15 cellular contexts compared by ENCODE assay signal in the genomic region with DNA sequence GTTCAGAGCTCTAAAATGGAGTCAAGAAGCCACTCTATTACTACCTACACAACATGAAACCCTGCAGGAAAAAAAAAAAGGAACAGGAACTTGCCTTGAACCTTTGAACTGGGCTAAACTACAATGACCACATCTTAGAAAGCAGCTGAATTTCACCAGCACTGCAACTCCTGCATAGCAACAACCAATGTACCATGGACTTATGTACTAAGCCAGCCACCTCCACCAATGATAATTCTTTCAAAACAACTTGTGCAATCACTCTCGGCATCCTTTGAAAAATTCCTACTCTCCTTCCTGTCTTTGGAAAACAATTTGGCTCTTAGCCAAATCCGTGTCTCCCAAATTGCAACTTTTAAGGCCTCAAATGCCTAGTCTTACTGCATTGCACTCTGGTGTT. TPM values are rescaled to one million over a fixed set of nuclear protein-coding genes. Genes with fewer than 3 reads are reported as not detected.
DNase-seq lines count a peak whose midpoint lies in the region; ATAC-seq, FAIRE-seq and TF ChIP-seq lines count a peak whose summit lies in the region.
"Had no signal": no experiment of that assay in that cellular context is flagged by ENCODE, and none has a peak within 500 bp of the region (broad histone marks: within the 10 kb centered on the region; RNA-seq: fewer than 3 reads in every experiment).

No MANE protein-coding gene starts in this region.

- DNase-seq in GM12891 (ENCODE audit: insufficient read length, low spot score) (no peak), KBM-7 (peak; percentile 20), fibroblast of mammary gland (ENCODE audit: low read depth) (peak; percentile 33), dedifferentiated amniotic fluid mesenchymal stem cell (ENCODE audit: extremely low spot score) (no peak), globus pallidus (ENCODE audit: low spot score) (no peak)
- no peak for DNase-seq in stimulated activated CD4-positive, alpha-beta T cell treated with anti-CD3 and anti-CD28 coated beads, Interleukin-12 subunit alpha, Interleukin-12 subunit beta, amount 100 ng/mL, for 4 hours
- DNase-seq: activated T-cell treated with anti-CD3 and anti-CD28 coated beads for 4 hours; foreskin fibroblast; GOT3; KG1; NCI-H2081; stimulated activated CD4-positive, alpha-beta T cell treated with anti-CD3 and anti-CD28 coated beads, Interleukin-1b, Interleukin-23, amount 100 ng/mL, for 48 hours had no signal

- H3K4me3 ChIP-seq in fibroblast of mammary gland (ENCODE audit: control insufficient read depth, low read depth, low read length): no peak overlapping the region
- H3K4me3 ChIP-seq: vagina had no signal

- in situ Hi-C loops in KBM-7 (cut with MboI; ENCODE audit: low pct_unique_long_range_greater_than_20kb, low sequenced_read_pairs): no loop called here

- TF ChIP-seq CTCF in fibroblast of mammary gland (conservative IDR thresholded peaks at IDR 0.05; ENCODE audit: control insufficient read depth, insufficient read depth, low read depth, low read length): no peak

- FAIRE-seq in GM12891 (lab: Jason Lieb, UNC): no peak

- no peak for TF ChIP-seq POLR2A in GM12891 (IDR thresholded peaks at IDR 0.05; ENCODE audit: low read depth, low read length)

- ATAC-seq in GM21526 (IDR thresholded peaks at IDR 0.05; ENCODE audit: low FRiP score, unreplicated experiment): peak; percentile 61
- no peak for ATAC-seq in GM21367 (IDR thresholded peaks at IDR 0.05; ENCODE audit: unreplicated experiment)

TF ChIP-seq in GM12891, 5 proteins besides CTCF, POLR2A, EP300 and RAD21:
- TF ChIP-seq PAX5 (IDR thresholded peaks at IDR 0.05; ENCODE audit: insufficient read depth, low read length, severe bottlenecking) (no peak), SPI1 (IDR thresholded peaks at IDR 0.05; ENCODE audit: low read depth, low read length) (peak; percentile 71)

RNA-seq across cellular contexts. Expression of gene FMR1, which starts 26.8 kb away (rescaled TPM):
- 14.5 TPM for polyA plus RNA-seq in GM12891 (2012; ENCODE audit: low read depth, missing spikeins)

Comparison
In these comparisons a context has a peak if more than half of its experiments do, and no peak if none do; other contexts are left out.
1. DNase-seq: peak in KBM-7 (single experiment) and fibroblast of mammary gland (single experiment); none in GM12891 (single experiment), stimulated activated CD4-positive, alpha-beta T cell treated with anti-CD3 and anti-CD28 coated beads, Interleukin-12 subunit alpha, Interleukin-12 subunit beta, amount 100 ng/mL, for 4 hours (single experiment), dedifferentiated amniotic fluid mesenchymal stem cell (single experiment) and globus pallidus (single experiment).